ENCODE assay signal across 8 cellular contexts in the genomic region with DNA sequence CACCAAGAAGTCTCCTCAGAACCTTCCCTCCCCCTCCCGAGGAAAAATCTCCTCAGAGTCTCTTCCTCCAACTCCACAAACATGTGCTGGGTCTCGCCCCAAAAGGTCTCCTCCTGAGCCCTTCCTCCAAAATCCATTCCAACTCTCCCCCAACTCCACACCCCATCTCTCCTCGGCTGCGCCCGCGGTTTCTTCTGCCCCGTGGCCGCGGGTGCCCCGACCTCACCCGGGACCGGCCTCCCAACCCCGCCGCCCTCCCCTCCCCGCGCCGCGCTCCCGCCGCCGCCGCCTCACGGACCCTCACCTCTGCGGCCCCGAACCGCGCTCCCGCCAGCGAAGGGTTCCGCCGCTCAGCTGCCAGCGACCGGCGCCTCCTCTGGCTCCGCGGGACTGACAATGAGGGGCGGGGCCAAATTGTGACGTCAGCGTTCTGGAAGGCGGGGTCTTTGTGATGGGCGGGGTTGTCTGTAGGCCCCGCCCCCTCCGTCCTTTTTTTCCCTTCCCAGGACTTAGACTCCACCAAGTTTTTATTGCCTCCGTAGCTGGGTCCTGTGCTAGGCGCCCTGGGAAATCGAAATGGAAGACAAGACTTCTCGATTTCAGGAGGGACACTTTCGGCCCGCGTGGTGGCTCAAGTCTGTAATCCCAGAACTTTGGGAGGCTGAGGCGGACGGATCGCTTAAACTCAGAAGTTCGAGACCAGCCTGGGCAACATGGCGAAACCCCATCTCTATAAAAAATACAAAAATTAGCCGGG. TPM values are rescaled to one million over a fixed set of nuclear protein-coding genes. Genes with fewer than 3 reads are reported as not detected.
A peak's percentile ranks its signal among the peaks of the same experiment; 100 is the strongest.
DNase-seq lines count a peak whose midpoint lies in the region; ATAC-seq, FAIRE-seq and TF ChIP-seq lines count a peak whose summit lies in the region.

TSS of gene LUZP1 (minus strand) at position 395 of the 757 bp plus-strand sequence.

- peak within 1 kb of the TSS; percentile 55; the same call in 1 of the 2 replicates for H3K4me2 ChIP-seq in IMR-90 (ENCODE audit: low read depth, low read length)

- peak within 1 kb of the TSS; percentile 81 for H2AFZ ChIP-seq in IMR-90 (replicated peaks; ENCODE audit: low read length, poor library complexity)

- BruUV-seq in IMR-90 (replicated peaks; lab: Mats Ljungman, UMichigan): no TSS peak

- ATAC-seq in GM19351 (IDR thresholded peaks at IDR 0.05; ENCODE audit: unreplicated experiment) (peak; percentile 77), IMR-90 (ENCODE audit: low read depth) (peak; percentile 81), esophagus mucosa (peak; percentile 93)

- POLR2A ChIA-PET in IMR-90 (lab: Charles Lee; ENCODE audit: unreplicated experiment): interaction anchor here (0.6 to 0.7 kb wide), 2 partner anchors 13 to 62 kb away, joined by 11 to 26 read pairs; no protein-coding TSS in a partner anchor

- H3K27ac ChIP-seq in IMR-90 (ENCODE audit: insufficient read depth, low read length): peak within 1 kb of the TSS; percentile 97
- H3K27ac ChIP-seq in muscle layer of duodenum (ENCODE audit: low read length): peak within 1 kb of the TSS; percentile 87

- WGBS in IMR-90 (ENCODE audit: extremely low coverage in 2 of 2, insufficient read length in 1 of 2), 2 experiments: 4% methylated on average over 18 of the region's 56 CpGs; no CpG with 5 or more reads in 1 of the 2 experiments

- intact Hi-C loops in IMR-90 (cut with micrococcal nuclease): no loop called here

- peak within 1 kb of the TSS; percentile 73 for H4K91ac ChIP-seq in IMR-90 (ENCODE audit: insufficient read depth, low read depth, low read length)

- peak within 1 kb of the TSS; percentile 90 for H3K23ac ChIP-seq in IMR-90 (ENCODE audit: low read depth, low read length)

- peak within 1 kb of the TSS; percentile 73 for H2BK20ac ChIP-seq in IMR-90 (ENCODE audit: low read depth, low read length)

- H4K20me1 ChIP-seq in IMR-90 (ENCODE audit: insufficient read depth, low read length): peaks cover 46% of the 10 kb centered on the region

- TF ChIP-seq POLR2A in IMR-90 (IDR thresholded peaks at IDR 0.05; ENCODE audit: low read depth, low read length): peak; percentile 96

- H3K79me1 ChIP-seq in IMR-90 (ENCODE audit: low read depth in 1 of 2, low read length in 2 of 2): peaks cover under 1 to 35% of the 10 kb centered on the region in 2 experiments; a peak in 2 of 4 replicates

- no peak for TF ChIP-seq RAD21 in IMR-90 (IDR thresholded peaks at IDR 0.05; ENCODE audit: low read length)

- no peaks in the 10 kb centered on the region for H3K9me3 ChIP-seq in IMR-90 (ENCODE audit: control insufficient read depth, insufficient read depth, low read length)
- no peaks in the 10 kb centered on the region for H3K9me3 ChIP-seq in muscle layer of duodenum (ENCODE audit: control insufficient read depth in 1 of 2, low read length in 2 of 2)

- peak; percentile 72 for FAIRE-seq in RCC 7860 (lab: Jason Lieb, UNC)

- peak within 1 kb of the TSS; percentile 81 for H3K18ac ChIP-seq in IMR-90 (ENCODE audit: low read depth, low read length)

- peak within 1 kb of the TSS; percentile 42; the same call in 1 of the 2 replicates for H2BK120ac ChIP-seq in IMR-90 (ENCODE audit: low read depth, low read length)

- H3K4ac ChIP-seq in IMR-90 (ENCODE audit: low read depth, low read length): peak within 1 kb of the TSS; percentile 90

- H3K36me3 ChIP-seq in IMR-90 (ENCODE audit: control insufficient read depth, insufficient read depth, low read length): no peaks in the 10 kb centered on the region
- no peaks in the 10 kb centered on the region for H3K36me3 ChIP-seq in muscle layer of duodenum (ENCODE audit: control insufficient read depth in 1 of 2, insufficient read depth in 2 of 2, low read length in 2 of 2)

- dilution Hi-C loops in IMR-90 (cut with HindIII; ENCODE audit: low sequenced_read_pairs, unreplicated experiment): no loop called here

- H3K4me3 ChIP-seq in IMR-90 (ENCODE audit: insufficient read depth, low read depth, low read length) (peak within 1 kb of the TSS; percentile 93), muscle layer of duodenum (ENCODE audit: low read depth in 1 of 2, low read length in 2 of 2) (peak within 1 kb of the TSS; percentile 69 to 89)

- H2BK15ac ChIP-seq in IMR-90 (ENCODE audit: low read depth, low read length): no peak within 1 kb of the TSS; the same call in 2 of the 3 replicates

- in situ Hi-C loops in IMR-90 (cut with MboI; ENCODE audit: low sequenced_read_pairs): no loop called here

- H2BK5ac ChIP-seq in IMR-90 (ENCODE audit: low read depth, low read length, poor library complexity, severe bottlenecking): peak within 1 kb of the TSS; percentile 34

- H3K14ac ChIP-seq in IMR-90 (replicated peaks; ENCODE audit: low read depth, low read length): peak within 1 kb of the TSS; percentile 79

- H4K8ac ChIP-seq in IMR-90 (ENCODE audit: low read depth in 2 of 2, low read length in 2 of 2): peak within 1 kb of the TSS in 1 of 2 experiments; percentile 54; a peak in 2 of 4 replicates

- H3K27me3 ChIP-seq in IMR-90 (ENCODE audit: control insufficient read depth, insufficient read depth, low read length) (no peaks in the 10 kb centered on the region), muscle layer of duodenum (ENCODE audit: low read depth, low read length) (no peaks in the 10 kb centered on the region)

- DNase-seq in Ammon's horn (ENCODE audit: low spot score): peak; percentile 95
- DNase-seq in IMR-90: peak; percentile 86
- peak; percentile 80 for DNase-seq in RCC 7860 (ENCODE audit: low spot score)
- DNase-seq in activated T-helper 1 cell treated with Interleukin-2 at 50 U/mL for 16 hours (ENCODE audit: low read depth): peak; percentile 83
- DNase-seq in stimulated activated CD8-positive, alpha-beta memory T cell treated with anti-CD3 and anti-CD28 coated beads, Interleukin-7, amount 100 ng/mL, for 24 hours (ENCODE audit: low read depth): peak; percentile 85

- peak within 1 kb of the TSS; percentile 38; the same call in 1 of the 2 replicates for H4K5ac ChIP-seq in IMR-90 (ENCODE audit: low read depth, low read length)

- H3K4me1 ChIP-seq in IMR-90 (ENCODE audit: control insufficient read depth, insufficient read depth, low read length): peaks cover 6% of the 10 kb centered on the region
- H3K4me1 ChIP-seq in muscle layer of duodenum (ENCODE audit: control insufficient read depth in 1 of 2, insufficient read depth in 2 of 2, low read length in 2 of 2): peaks cover 14 to 20% of the 10 kb centered on the region in 2 donors

- CTCF ChIA-PET in IMR-90 (lab: Yijun Ruan, JAX): no interaction called here

- H3K9me1 ChIP-seq in IMR-90 (ENCODE audit: insufficient read depth, low read length): peaks cover 12% of the 10 kb centered on the region

- H3K9ac ChIP-seq in IMR-90 (ENCODE audit: low read depth, low read length): peak within 1 kb of the TSS; percentile 98

- peak within 1 kb of the TSS; percentile 60 for H2AK9ac ChIP-seq in IMR-90 (replicated peaks; ENCODE audit: low read depth, low read length, poor library complexity)

- 0 out of 2 replicates have a peak within 1 kb of the TSS, but pooled peaks have one; percentile 48 for H2AK5ac ChIP-seq in IMR-90 (ENCODE audit: low read depth, low read length)

- 0 out of 2 replicates have a peak, but pooled peaks have one; percentile 2 for TF ChIP-seq CTCF in IMR-90 (conservative IDR thresholded peaks at IDR 0.05; ENCODE audit: low read depth, low read length)

- H3K56ac ChIP-seq in IMR-90 (ENCODE audit: extremely low read depth, insufficient read depth, low read length): peak within 1 kb of the TSS; percentile 94

TF ChIP-seq in IMR-90, 13 proteins besides CTCF, POLR2A, EP300 and RAD21:
- TF ChIP-seq SMC3 (IDR thresholded peaks at IDR 0.05; ENCODE audit: low read depth, low read length) (no peak), MAZ (IDR thresholded peaks at IDR 0.05; ENCODE audit: borderline replicate concordance, low read depth, low read length) (peak; percentile 64; the same call in 1 of the 2 replicates), MAFK (IDR thresholded peaks at IDR 0.05; ENCODE audit: low read depth, low read length) (peak; percentile 56)

RNA-seq across cellular contexts. Expression of gene LUZP1, which starts in this region (rescaled TPM):
- total RNA-seq in IMR-90 (2012; rRNA removed): 31.7 and 36.1 TPM in 2 replicates
- polyA plus RNA-seq in IMR-90 (2012; rRNA removed): 12.9 and 13.1 TPM in 2 replicates
- polyA plus RNA-seq in IMR-90 (2012; cell fraction: cytosol; rRNA removed): 5.5 and 5.7 TPM in 2 replicates
- 6.7 and 17.7 TPM in 2 replicates for polyA plus RNA-seq in IMR-90 (2012; cell fraction: nucleus; rRNA removed; ENCODE audit: low replicate concordance)
- 17.1 TPM for total RNA-seq in esophagus mucosa

Comparison
In these comparisons a context has a peak if more than half of its experiments do, and no peak if none do; other contexts are left out.
1. Peak in every context shown above with its lines: DNase-seq, ATAC-seq, H3K4me3 ChIP-seq and H3K27ac ChIP-seq.